ENCODE assay signal across 14 cellular contexts in the genomic region with DNA sequence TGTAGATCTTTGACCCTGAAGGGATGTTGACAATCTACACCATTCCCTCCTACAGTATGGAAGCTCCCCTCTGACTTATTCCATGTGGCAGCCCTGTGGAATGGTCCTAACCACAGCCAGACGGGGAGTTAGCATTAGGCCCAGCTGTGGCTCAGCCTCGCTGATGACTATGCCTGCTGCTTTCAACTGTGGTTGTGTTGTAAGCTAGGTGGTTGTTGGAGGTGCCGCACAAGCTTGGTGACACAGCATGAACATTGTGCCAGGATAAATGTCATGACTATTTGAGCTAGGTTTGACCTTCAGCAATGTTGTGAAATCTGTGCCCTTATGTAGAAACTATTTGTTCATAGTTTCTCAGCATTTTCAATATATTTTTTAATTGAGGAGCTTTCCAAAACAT. TPM values are rescaled to one million over a fixed set of nuclear protein-coding genes. Genes with fewer than 3 reads are reported as not detected.
DNase-seq lines count a peak whose midpoint lies in the region; ATAC-seq and TF ChIP-seq lines count a peak whose summit lies in the region.
"Had no signal": no experiment of that assay in that cellular context is flagged by ENCODE, and none has a peak within 500 bp of the region (broad histone marks: within the 10 kb centered on the region; RNA-seq: fewer than 3 reads in every experiment).

No MANE protein-coding gene starts in this region.

- H3K27ac ChIP-seq in osteoblast (ENCODE audit: low read depth, low read length), result peak overlapping the region; percentile 57

- H4K20me1 ChIP-seq in osteoblast (ENCODE audit: insufficient read depth, low read length), result no peaks in the 10 kb centered on the region

- no peak for TF ChIP-seq CTCF in NB4 (IDR thresholded peaks at IDR 0.05; ENCODE audit: low read depth, low read length)
- TF ChIP-seq CTCF in fibroblast of pulmonary artery (IDR thresholded peaks at IDR 0.05; ENCODE audit: low read length, missing control alignments), result no peak
- TF ChIP-seq CTCF in osteoblast (IDR thresholded peaks at IDR 0.05; ENCODE audit: extremely low read depth, low read depth, low read length), result no peak

- no peak overlapping the region for H2AFZ ChIP-seq in osteoblast (ENCODE audit: low read length)

- H3K4me2 ChIP-seq in osteoblast (ENCODE audit: insufficient read depth, low read length), result peak overlapping the region; percentile 11

- no peaks in the 10 kb centered on the region for H3K27me3 ChIP-seq in osteoblast (ENCODE audit: insufficient read depth, low read length)

- H3K4me1 ChIP-seq in osteoblast (ENCODE audit: insufficient read depth, low read length), result peaks cover 18% of the 10 kb centered on the region

- DNase-seq in Daoy (ENCODE audit: low read depth) (peak; percentile 84), NB4 (ENCODE audit: low read depth) (peak; percentile 2), fibroblast of pulmonary artery (ENCODE audit: low read depth) (peak; percentile 26), osteoblast (ENCODE audit: insufficient read length, low spot score, missing footprints) (peak; percentile 43), NCI-H1105 (lab: John Stamatoyannopoulos, UW) (no peak)
- DNase-seq in stimulated activated CD8-positive, alpha-beta memory T cell treated with anti-CD3 and anti-CD28 coated beads, Interleukin-4, amount 100 ng/mL, for 48 hours, result no peak
- DNase-seq: activated CD4-positive, alpha-beta memory T cell treated with anti-CD3 and anti-CD28 coated beads, Interleukin-2, amount 10 ng/mL, durations not matched to agents 7 days and 5 days; cortex of kidney; stimulated activated CD4-positive, alpha-beta T cell treated with anti-CD3 and anti-CD28 coated beads, Interleukin-1b, Interleukin-23, amount 100 ng/mL, for 48 hours; stimulated activated naive CD4-positive, alpha-beta T cell; T-helper 2 cell had no signal

- no peaks in the 10 kb centered on the region for H3K36me3 ChIP-seq in osteoblast (ENCODE audit: insufficient read depth, low read length)

- no peaks in the 10 kb centered on the region for H3K79me2 ChIP-seq in osteoblast (ENCODE audit: insufficient read depth, low read length)

- H3K9me3 ChIP-seq in osteoblast (ENCODE audit: low read depth, low read length), result no peaks in the 10 kb centered on the region

- H3K4me3 ChIP-seq in NB4 (ENCODE audit: low read depth, low read length), result no peak overlapping the region
- no peak overlapping the region for H3K4me3 ChIP-seq in fibroblast of pulmonary artery (replicated peaks; ENCODE audit: low read depth, low read length)
- H3K4me3 ChIP-seq in osteoblast (ENCODE audit: insufficient read depth, low read length), result no peak overlapping the region
- H3K4me3 ChIP-seq: lung had no signal

- TF ChIP-seq POLR2A in NB4 (IDR thresholded peaks at IDR 0.05; ENCODE audit: extremely low read depth, insufficient read length), result no peak

- no peak for ATAC-seq in HG02571 (IDR thresholded peaks at IDR 0.05; ENCODE audit: unreplicated experiment)
- ATAC-seq in HG02588 (IDR thresholded peaks at IDR 0.05; ENCODE audit: unreplicated experiment), result no peak

RNA-seq across cellular contexts. Expression of gene SGCD, which starts 40.6 kb away (rescaled TPM):
- total RNA-seq in Daoy (2014; rRNA removed; shearing (Covaris generic)), result 0.83 and 1.4 TPM in 2 replicates
- total RNA-seq in osteoblast, result 27.1 and 33.3 TPM in 2 replicates
- total RNA-seq: activated CD4-positive, alpha-beta memory T cell treated with anti-CD3 and anti-CD28 coated beads, Interleukin-2, amount 10 ng/mL, durations not matched to agents 7 days and 5 days had no signal

Comparison
In these comparisons a context has a peak if more than half of its experiments do, and no peak if none do; other contexts are left out.
1. DNase-seq: peak in Daoy (single experiment), NB4 (single experiment), fibroblast of pulmonary artery (single experiment) and osteoblast (single experiment); none in NCI-H1105 (single experiment) and stimulated activated CD8-positive, alpha-beta memory T cell treated with anti-CD3 and anti-CD28 coated beads, Interleukin-4, amount 100 ng/mL, for 48 hours (single experiment).
2. RNA of gene SGCD, which starts 40.6 kb away (total RNA-seq): 27.1 to 33.3 TPM in osteoblast; 0.83 to 1.4 TPM in Daoy; every median in the first group is over 10 times any median in the second.